In the genomic region with DNA sequence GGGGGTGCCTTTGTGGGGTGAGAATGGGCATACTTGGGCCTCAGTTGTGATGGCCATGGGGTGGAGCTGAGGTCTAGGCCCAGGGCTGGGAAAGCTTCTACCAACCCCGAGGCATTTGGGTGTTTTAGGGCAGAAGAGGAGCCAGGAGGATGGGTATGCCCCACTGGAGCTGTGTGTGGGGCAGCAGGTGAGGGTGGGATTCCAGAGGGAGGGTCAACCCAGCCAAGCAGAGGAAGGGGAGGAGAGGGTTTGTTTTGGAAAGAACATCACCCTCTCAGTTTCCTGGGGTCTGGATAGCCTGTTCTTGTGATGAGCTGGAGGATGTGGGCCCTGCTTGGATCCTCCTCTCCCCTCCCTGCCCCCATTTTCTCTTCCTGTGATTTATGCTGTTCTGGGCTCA, we compare ENCODE assay signal across 1 cellular context.
TF ChIP-seq lines count a peak whose summit lies in the region.

No MANE protein-coding gene starts in this region.

TF ChIP-seq in K562, 482 proteins besides CTCF, POLR2A, EP300 and RAD21 (continued from another document):
- TF ChIP-seq TRIM24 (IDR thresholded peaks at IDR 0.05) (no peak), MAZ (CRISPR knock-in tag; conservative IDR thresholded peaks at IDR 0.05 in 1 of 2, IDR thresholded peaks at IDR 0.05 in 1 of 2) (no peak), NUFIP1 (IDR thresholded peaks at IDR 0.05; ENCODE audit: partially characterized antibody) (no peak), NFYB (IDR thresholded peaks at IDR 0.05; ENCODE audit: extremely low read depth, insufficient read length) (no peak), OTX1 (CRISPR knock-in tag; IDR thresholded peaks at IDR 0.05) (no peak), ZNF41 (CRISPR knock-in tag; conservative IDR thresholded peaks at IDR 0.05) (no peak)
- TF ChIP-seq, protein P1, sequence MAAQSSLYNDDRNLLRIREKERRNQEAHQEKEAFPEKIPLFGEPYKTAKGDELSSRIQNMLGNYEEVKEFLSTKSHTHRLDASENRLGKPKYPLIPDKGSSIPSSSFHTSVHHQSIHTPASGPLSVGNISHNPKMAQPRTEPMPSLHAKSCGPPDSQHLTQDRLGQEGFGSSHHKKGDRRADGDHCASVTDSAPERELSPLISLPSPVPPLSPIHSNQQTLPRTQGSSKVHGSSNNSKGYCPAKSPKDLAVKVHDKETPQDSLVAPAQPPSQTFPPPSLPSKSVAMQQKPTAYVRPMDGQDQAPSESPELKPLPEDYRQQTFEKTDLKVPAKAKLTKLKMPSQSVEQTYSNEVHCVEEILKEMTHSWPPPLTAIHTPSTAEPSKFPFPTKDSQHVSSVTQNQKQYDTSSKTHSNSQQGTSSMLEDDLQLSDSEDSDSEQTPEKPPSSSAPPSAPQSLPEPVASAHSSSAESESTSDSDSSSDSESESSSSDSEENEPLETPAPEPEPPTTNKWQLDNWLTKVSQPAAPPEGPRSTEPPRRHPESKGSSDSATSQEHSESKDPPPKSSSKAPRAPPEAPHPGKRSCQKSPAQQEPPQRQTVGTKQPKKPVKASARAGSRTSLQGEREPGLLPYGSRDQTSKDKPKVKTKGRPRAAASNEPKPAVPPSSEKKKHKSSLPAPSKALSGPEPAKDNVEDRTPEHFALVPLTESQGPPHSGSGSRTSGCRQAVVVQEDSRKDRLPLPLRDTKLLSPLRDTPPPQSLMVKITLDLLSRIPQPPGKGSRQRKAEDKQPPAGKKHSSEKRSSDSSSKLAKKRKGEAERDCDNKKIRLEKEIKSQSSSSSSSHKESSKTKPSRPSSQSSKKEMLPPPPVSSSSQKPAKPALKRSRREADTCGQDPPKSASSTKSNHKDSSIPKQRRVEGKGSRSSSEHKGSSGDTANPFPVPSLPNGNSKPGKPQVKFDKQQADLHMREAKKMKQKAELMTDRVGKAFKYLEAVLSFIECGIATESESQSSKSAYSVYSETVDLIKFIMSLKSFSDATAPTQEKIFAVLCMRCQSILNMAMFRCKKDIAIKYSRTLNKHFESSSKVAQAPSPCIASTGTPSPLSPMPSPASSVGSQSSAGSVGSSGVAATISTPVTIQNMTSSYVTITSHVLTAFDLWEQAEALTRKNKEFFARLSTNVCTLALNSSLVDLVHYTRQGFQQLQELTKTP (IDR thresholded peaks at IDR 0.05; ENCODE audit: low read depth in 1 of 2, partially characterized antibody in 2 of 2) = no peak
